ENCODE assay signal across 13 cellular contexts in the genomic region with DNA sequence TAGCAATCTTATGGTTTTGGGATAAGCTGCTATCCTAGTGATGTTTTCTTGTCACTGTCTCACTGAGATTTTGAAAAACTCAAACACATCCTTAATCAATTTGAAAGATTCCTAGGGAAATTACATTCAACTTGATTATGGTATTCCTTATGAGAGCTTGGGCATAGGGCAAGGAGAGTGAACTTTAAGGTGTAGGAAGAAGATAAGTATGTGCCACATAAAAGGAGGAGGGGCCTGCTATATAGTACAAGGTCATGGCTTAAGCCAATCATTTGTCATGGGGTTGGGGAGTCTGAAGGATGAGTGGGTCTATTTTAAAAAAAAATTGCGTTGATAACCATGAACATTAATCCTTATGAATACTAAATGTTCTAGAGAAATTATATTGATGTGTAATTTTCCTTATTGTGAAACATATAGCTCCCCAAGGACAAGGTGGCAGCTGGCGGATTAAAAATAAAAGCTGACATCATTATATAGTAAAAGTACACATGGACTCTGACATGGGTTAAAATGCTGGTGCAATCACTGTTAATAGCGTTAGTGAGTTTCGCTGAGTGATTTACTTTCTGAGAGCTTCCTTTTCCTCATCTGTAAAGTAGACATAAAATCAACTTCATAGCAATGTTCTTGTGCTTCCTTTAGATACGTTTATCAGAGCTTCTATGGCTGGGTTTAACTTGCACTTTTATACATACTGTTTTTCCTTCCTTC. TPM values are rescaled to one million over a fixed set of nuclear protein-coding genes. Genes with fewer than 3 reads are reported as not detected.
DNase-seq lines count a peak whose midpoint lies in the region; ATAC-seq and TF ChIP-seq lines count a peak whose summit lies in the region.
"Had no signal": no experiment of that assay in that cellular context is flagged by ENCODE, and none has a peak within 500 bp of the region (broad histone marks: within the 10 kb centered on the region; RNA-seq: fewer than 3 reads in every experiment).

No MANE protein-coding gene starts in this region.

- in situ Hi-C loops in ACHN (cut with HindIII; ENCODE audit: low pct_ligation_motif_present, low pct_unique_long_range_greater_than_20kb, low sequenced_read_pairs): no loop called here

- peaks cover 22% of the 10 kb centered on the region for H3K4me1 ChIP-seq in BLaER1
- peaks cover 8 to 20% of the 10 kb centered on the region in 2 donors for H3K4me1 ChIP-seq in adrenal gland (replicated peaks in 1 of 2)
- H3K4me1 ChIP-seq: Caco-2 had no signal

- H3K4me3 ChIP-seq in BLaER1 (no peak overlapping the region), adrenal gland (no peak overlapping the region)
- H3K4me3 ChIP-seq: sigmoid colon had no signal

- no peak for TF ChIP-seq POLR2A in adrenal gland (IDR thresholded peaks at IDR 0.05)

- H3K4me2 ChIP-seq in BLaER1: peak overlapping the region; percentile 58

- H3K27ac ChIP-seq in BLaER1 (no peak overlapping the region), adrenal gland (no peak overlapping the region)
- H3K27ac ChIP-seq: sigmoid colon had no signal

- H3K36me3 ChIP-seq in BLaER1: peaks cover 39% of the 10 kb centered on the region
- no peaks in the 10 kb centered on the region for H3K36me3 ChIP-seq in adrenal gland (replicated peaks in 1 of 2)
- H3K36me3 ChIP-seq: sigmoid colon had no signal

- peak; percentile 40 for ATAC-seq in GM19351 (IDR thresholded peaks at IDR 0.05; ENCODE audit: unreplicated experiment)
- ATAC-seq in HG02970 (IDR thresholded peaks at IDR 0.05; ENCODE audit: low FRiP score, unreplicated experiment): no peak

- 49 to 60% (median 58%) methylated on average over 5 of the region's 5 CpGs for WGBS in adrenal gland, 4 donors

- H3K27me3 ChIP-seq in BLaER1: no peaks in the 10 kb centered on the region
- H3K27me3 ChIP-seq in adrenal gland: no peaks in the 10 kb centered on the region
- H3K27me3 ChIP-seq: sigmoid colon had no signal

- H4K20me1 ChIP-seq in BLaER1: peaks cover 88% of the 10 kb centered on the region

- no peak overlapping the region for H3K9ac ChIP-seq in BLaER1

- H3K9me3 ChIP-seq in BLaER1 (peaks cover 29% of the 10 kb centered on the region), adrenal gland (replicated peaks in 1 of 3) (no peaks in the 10 kb centered on the region)
- H3K9me3 ChIP-seq: Caco-2, sigmoid colon had no signal

- intact Hi-C loops in adrenal gland (cut with DNase I): no loop called here

- TF ChIP-seq CTCF in adrenal gland (IDR thresholded peaks at IDR 0.05): no peak

- DNase-seq in NCI-H1694 treated with DMSO at 0.1 percent for 48 hours (lab: John Stamatoyannopoulos, UW): peak; percentile 7
- DNase-seq in dermis microvascular lymphatic vessel endothelial cell (ENCODE audit: low read depth in 2 of 2): peak; percentile 48 to 84
- no peak for DNase-seq in adrenal gland
- DNase-seq in ACHN: no peak
- no peak for DNase-seq in stimulated activated CD4-positive, alpha-beta T cell treated with anti-CD3 and anti-CD28 coated beads, Interleukin-4, amount 100 ng/mL, for 1 hour
- DNase-seq: Caco-2, mesenchymal stem cell, NCI-H526, sigmoid colon, T-helper 9 cell had no signal

RNA-seq across cellular contexts. Expression of a gene that starts 17.4 kb away (rescaled TPM):
- 19.1 and 21.2 TPM in 2 replicates for total RNA-seq in dermis microvascular lymphatic vessel endothelial cell
- 10 to 100 TPM in 5 of 8 donors, 1 to 10 TPM in 3; 4.4 to 17.4 (median 10.5) TPM for total RNA-seq in adrenal gland
- polyA plus RNA-seq in adrenal gland: 10 to 100 TPM in 1 of 3 donors, 1 to 10 TPM in 2; 7.8 to 10.2 (median 8.7) TPM

Comparison
In these comparisons a context has a peak if more than half of its experiments do, and no peak if none do; other contexts are left out.
1. DNase-seq: peak in NCI-H1694 treated with DMSO at 0.1 percent for 48 hours (single experiment) and dermis microvascular lymphatic vessel endothelial cell (2 of 2); none in adrenal gland (0 of 7), ACHN (single experiment) and stimulated activated CD4-positive, alpha-beta T cell treated with anti-CD3 and anti-CD28 coated beads, Interleukin-4, amount 100 ng/mL, for 1 hour (single experiment).